ENCODE assay signal across 17 cellular contexts in the genomic region with DNA sequence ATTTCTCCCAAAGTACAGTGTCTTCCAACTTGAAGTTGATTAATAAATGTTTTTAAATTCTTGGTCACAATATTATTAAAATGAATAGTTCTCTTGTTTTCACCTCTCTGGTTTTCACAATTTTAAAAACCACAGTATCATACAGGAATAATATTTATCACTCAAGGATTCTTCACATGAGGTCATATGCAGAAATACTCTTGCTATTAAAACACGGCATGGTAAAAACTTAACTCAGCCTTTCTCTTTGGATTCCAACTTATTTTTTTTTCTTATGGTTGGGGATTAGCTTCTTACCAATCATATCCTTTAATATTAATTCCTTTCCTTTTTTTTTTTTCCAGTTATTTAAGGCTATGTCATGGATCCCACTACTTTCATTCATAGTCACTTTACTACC.
DNase-seq lines count a peak whose midpoint lies in the region; ATAC-seq and TF ChIP-seq lines count a peak whose summit lies in the region.
"Had no signal": no experiment of that assay in that cellular context is flagged by ENCODE, and none has a peak within 500 bp of the region (broad histone marks: within the 10 kb centered on the region; RNA-seq: fewer than 3 reads in every experiment).

No MANE protein-coding gene starts in this region.

- in situ Hi-C loops in IMR-90 (cut with MboI; ENCODE audit: low sequenced_read_pairs): no loop called here
- in situ Hi-C loops in mammary epithelial cell (cut with MboI; ENCODE audit: low sequenced_read_pairs in 2 of 2): no loop called here

- H3K27me3 Mint-ChIP-seq in activated naive CD8-positive, alpha-beta T cell treated with anti-CD3 and anti-CD28 coated beads for 36 hours: no peaks in the 10 kb centered on the region

- H3K27ac ChIP-seq in IMR-90 (ENCODE audit: insufficient read depth, low read length) (no peak overlapping the region; the same call in 1 of the 2 replicates), mammary epithelial cell (ENCODE audit: insufficient read depth, low read depth, low read length) (peak overlapping the region; percentile 94), mesenchymal stem cell (ENCODE audit: low read length, poor library complexity, severe bottlenecking) (no peak overlapping the region)

- peaks cover 6% of the 10 kb centered on the region for H3K79me2 ChIP-seq in mammary epithelial cell (ENCODE audit: insufficient read depth, low read length)

- H2BK120ac ChIP-seq in IMR-90 (ENCODE audit: low read depth, low read length): peak overlapping the region; percentile 98; the same call in 1 of the 2 replicates
- H2BK120ac ChIP-seq in mesenchymal stem cell (ENCODE audit: low read depth, low read length): no peak overlapping the region

- intact Hi-C loops in IMR-90 (cut with micrococcal nuclease) (loop anchor here (5.0 kb wide), 1 partner anchor 115 kb away; no protein-coding TSS in a partner anchor), mammary epithelial cell (cut with micrococcal nuclease) (loop anchor here (5.0 kb wide), 3 partner anchors 90 to 290 kb away; a partner anchor contains a TSS)

- WGBS in IMR-90 (ENCODE audit: extremely low coverage in 2 of 2, insufficient read length in 1 of 2), 2 experiments: no CpG with 5 or more reads among the region's 1 CpG
- WGBS in mammary epithelial cell (ENCODE audit: low coverage, missing lambda C conversion rate): 83% methylated on average over 1 of the region's 1 CpG
- WGBS in mesenchymal stem cell: 100% methylated on average over 1 of the region's 1 CpG

- no peak for TF ChIP-seq POLR2A in IMR-90 (IDR thresholded peaks at IDR 0.05; ENCODE audit: low read depth, low read length)

- H3K4me3 ChIP-seq in IMR-90 (ENCODE audit: insufficient read depth, low read depth, low read length): no peak overlapping the region
- no peak overlapping the region for H3K4me3 ChIP-seq in mammary epithelial cell (replicated peaks in 1 of 3; ENCODE audit: insufficient read depth in 1 of 3, low read depth in 2 of 3, low read length in 3 of 3)
- no peak overlapping the region for H3K4me3 ChIP-seq in mesenchymal stem cell (ENCODE audit: insufficient read depth in 1 of 2, low read depth in 1 of 2, low read length in 2 of 2)
- H3K4me3 ChIP-seq: GM23338, PC-9 had no signal

- no peak overlapping the region for H3K56ac ChIP-seq in IMR-90 (ENCODE audit: extremely low read depth, insufficient read depth, low read length)

- H4K91ac ChIP-seq in IMR-90 (ENCODE audit: insufficient read depth, low read depth, low read length) (no peak overlapping the region), mesenchymal stem cell (ENCODE audit: low read length) (no peak overlapping the region)

- CTCF ChIA-PET in IMR-90 (lab: Yijun Ruan, JAX) (interaction anchor here (0.6 kb wide), 1 partner anchor 67 kb away, joined by 3 read pairs; no protein-coding TSS in a partner anchor), mammary epithelial cell (lab: Charles Lee; ENCODE audit: low non-redundant PET) (no interaction called here)

- peaks cover 23% of the 10 kb centered on the region for H3K4me1 Mint-ChIP-seq in activated naive CD8-positive, alpha-beta T cell treated with anti-CD3 and anti-CD28 coated beads for 36 hours
- H3K4me1 Mint-ChIP-seq: CD4-positive, alpha-beta memory T cell; GM23338 had no signal

- H2AFZ ChIP-seq in IMR-90 (replicated peaks; ENCODE audit: low read length, poor library complexity) (no peak overlapping the region), mammary epithelial cell (ENCODE audit: low read depth, low read length) (no peak overlapping the region), mesenchymal stem cell (ENCODE audit: low read depth, low read length) (no peak overlapping the region)
- H2AFZ ChIP-seq: GM23338, PC-9 had no signal

- H2BK20ac ChIP-seq in IMR-90 (ENCODE audit: low read depth, low read length): no peak overlapping the region; the same call in 1 of the 2 replicates

- H2BK15ac ChIP-seq in IMR-90 (ENCODE audit: low read depth, low read length) (no peak overlapping the region), mesenchymal stem cell (ENCODE audit: low read depth, poor library complexity, severe bottlenecking) (no peak overlapping the region)

- H3K27me3 ChIP-seq in IMR-90 (ENCODE audit: control insufficient read depth, insufficient read depth, low read length) (no peaks in the 10 kb centered on the region), mammary epithelial cell (ENCODE audit: insufficient read depth, low read length) (no peaks in the 10 kb centered on the region), mesenchymal stem cell (ENCODE audit: control insufficient read depth in 1 of 2, insufficient read depth in 1 of 2, low read length in 2 of 2) (no peaks in the 10 kb centered on the region)

- H4K8ac ChIP-seq in IMR-90 (ENCODE audit: low read depth in 2 of 2, low read length in 2 of 2) (peak overlapping the region in 1 of 2 experiments; percentile 95; a peak in 1 of 4 replicates), mesenchymal stem cell (ENCODE audit: low read length) (no peak overlapping the region)

- H3K18ac ChIP-seq in IMR-90 (ENCODE audit: low read depth, low read length): peak overlapping the region; percentile 100; the same call in 1 of the 2 replicates
- H3K18ac ChIP-seq in mesenchymal stem cell (ENCODE audit: low read depth in 1 of 2, low read length in 2 of 2): no peak overlapping the region

- no peak for TF ChIP-seq RAD21 in IMR-90 (IDR thresholded peaks at IDR 0.05; ENCODE audit: low read length)

- peak; percentile 79 for DNase-seq in IMR-90
- DNase-seq in mammary epithelial cell: no peak
- no peak for DNase-seq in mesenchymal stem cell
- DNase-seq in HT-29 (ENCODE audit: low spot score): no peak
- DNase-seq in activated naive CD8-positive, alpha-beta T cell treated with anti-CD3 and anti-CD28 coated beads for 36 hours: no peak
- DNase-seq: CD4-positive, alpha-beta memory T cell; DMS79 treated with DMSO at 0.1 percent for 48 hours; KBM-7; NCI-H1048; NCI-H146; NCI-H2081; NCI-H510A; NCI-H82; PC-9 had no signal

- no peaks in the 10 kb centered on the region for H3K36me3 Mint-ChIP-seq in activated naive CD8-positive, alpha-beta T cell treated with anti-CD3 and anti-CD28 coated beads for 36 hours

- TF ChIP-seq CTCF in IMR-90 (conservative IDR thresholded peaks at IDR 0.05; ENCODE audit: low read depth, low read length) (no peak), mammary epithelial cell (conservative IDR thresholded peaks at IDR 0.05 in 1 of 2, IDR thresholded peaks at IDR 0.05 in 1 of 2; ENCODE audit: extremely low read depth in 1 of 2, insufficient read depth in 1 of 2, low read depth in 1 of 2, low read length in 2 of 2) (no peak)

- H3K9me3 Mint-ChIP-seq in activated naive CD8-positive, alpha-beta T cell treated with anti-CD3 and anti-CD28 coated beads for 36 hours: no peaks in the 10 kb centered on the region
- H3K9me3 Mint-ChIP-seq: CD4-positive, alpha-beta memory T cell; GM23338 had no signal

- H2BK12ac ChIP-seq in mesenchymal stem cell (ENCODE audit: low read length in 2 of 2): no peak overlapping the region

- POLR2A ChIA-PET in IMR-90 (lab: Charles Lee; ENCODE audit: unreplicated experiment): no interaction called here

- dilution Hi-C loops in IMR-90 (cut with HindIII; ENCODE audit: low sequenced_read_pairs, unreplicated experiment) (no loop called here), mammary epithelial cell (cut with HindIII; ENCODE audit: low sequenced_read_pairs) (no loop called here)

- H4K20me1 ChIP-seq in IMR-90 (ENCODE audit: insufficient read depth, low read length): no peaks in the 10 kb centered on the region
- H4K20me1 ChIP-seq in mammary epithelial cell (ENCODE audit: insufficient read depth, low read length): no peaks in the 10 kb centered on the region

- no peak overlapping the region for H3K14ac ChIP-seq in IMR-90 (replicated peaks; ENCODE audit: low read depth, low read length)
- H3K14ac ChIP-seq in mesenchymal stem cell (ENCODE audit: low read length in 2 of 2): no peak overlapping the region

- H3K23ac ChIP-seq in IMR-90 (ENCODE audit: low read depth, low read length) (no peak overlapping the region), mesenchymal stem cell (ENCODE audit: low read length in 2 of 2) (no peak overlapping the region)

- H4K5ac ChIP-seq in IMR-90 (ENCODE audit: low read depth, low read length): peak overlapping the region; percentile 35; the same call in 1 of the 2 replicates

- H3K9me3 ChIP-seq in IMR-90 (ENCODE audit: control insufficient read depth, insufficient read depth, low read length): no peaks in the 10 kb centered on the region
- no peaks in the 10 kb centered on the region for H3K9me3 ChIP-seq in mammary epithelial cell (replicated peaks; ENCODE audit: insufficient read depth, low read length)
- H3K9me3 ChIP-seq in mesenchymal stem cell (ENCODE audit: control insufficient read depth, low read length): no peaks in the 10 kb centered on the region

- H3K4me1 ChIP-seq in IMR-90 (ENCODE audit: control insufficient read depth, insufficient read depth, low read length) (peaks cover 8% of the 10 kb centered on the region), mammary epithelial cell (ENCODE audit: insufficient read depth, low read length) (peaks cover 35% of the 10 kb centered on the region), mesenchymal stem cell (ENCODE audit: control insufficient read depth, insufficient read depth, low read depth, low read length) (peaks cover 1% of the 10 kb centered on the region)

- no peak overlapping the region for H3K4me2 ChIP-seq in IMR-90 (ENCODE audit: low read depth, low read length)
- no peak overlapping the region for H3K4me2 ChIP-seq in mammary epithelial cell (ENCODE audit: insufficient read depth, low read depth, low read length)
- no peak overlapping the region for H3K4me2 ChIP-seq in mesenchymal stem cell (ENCODE audit: low read length, poor library complexity, severe bottlenecking)
- H3K4me2 ChIP-seq: GM23338 had no signal

- no peak overlapping the region for H2AK5ac ChIP-seq in IMR-90 (ENCODE audit: low read depth, low read length)
- H2AK5ac ChIP-seq in mesenchymal stem cell (ENCODE audit: low read length, severe bottlenecking): no peak overlapping the region

- no peak overlapping the region for H3K27ac Mint-ChIP-seq in activated naive CD8-positive, alpha-beta T cell treated with anti-CD3 and anti-CD28 coated beads for 36 hours
- H3K27ac Mint-ChIP-seq: CD4-positive, alpha-beta memory T cell; GM23338 had no signal

- no peak overlapping the region for H2AK9ac ChIP-seq in IMR-90 (replicated peaks; ENCODE audit: low read depth, low read length, poor library complexity)

- no peak overlapping the region for H3K4me3 Mint-ChIP-seq in activated naive CD8-positive, alpha-beta T cell treated with anti-CD3 and anti-CD28 coated beads for 36 hours
- H3K4me3 Mint-ChIP-seq: CD4-positive, alpha-beta memory T cell; GM23338 had no signal

- BruUV-seq in IMR-90 (replicated peaks; lab: Mats Ljungman, UMichigan) (no TSS peak), mammary epithelial cell (replicated peaks; lab: Mats Ljungman, UMichigan) (no TSS peak)

- ATAC-seq in IMR-90 (ENCODE audit: low read depth) (no peak), HG03039 (IDR thresholded peaks at IDR 0.05; ENCODE audit: unreplicated experiment) (no peak), GM18858 (IDR thresholded peaks at IDR 0.05; ENCODE audit: unreplicated experiment) (no peak)
- ATAC-seq: GM23338 had no signal

- peaks cover 7% of the 10 kb centered on the region; the same call in 1 of the 2 replicates for H3K9me1 ChIP-seq in IMR-90 (ENCODE audit: insufficient read depth, low read length)

- H3K36me3 ChIP-seq in IMR-90 (ENCODE audit: control insufficient read depth, insufficient read depth, low read length) (peaks cover 7% of the 10 kb centered on the region), mammary epithelial cell (ENCODE audit: insufficient read depth, low read length) (peaks cover 5% of the 10 kb centered on the region), mesenchymal stem cell (ENCODE audit: control insufficient read depth in 1 of 2, insufficient read depth in 2 of 2, low read depth in 1 of 2, low read length in 2 of 2) (peaks cover 3 to 39% of the 10 kb centered on the region in 2 experiments)

- H2BK5ac ChIP-seq in IMR-90 (ENCODE audit: low read depth, low read length, poor library complexity, severe bottlenecking): peak overlapping the region; percentile 100
- H2BK5ac ChIP-seq in mesenchymal stem cell (ENCODE audit: low read depth, low read length, poor library complexity, severe bottlenecking): no peak overlapping the region

- peaks cover 19 to 26% of the 10 kb centered on the region in 2 experiments for H3K79me1 ChIP-seq in IMR-90 (ENCODE audit: low read depth in 1 of 2, low read length in 2 of 2)
- H3K79me1 ChIP-seq in mesenchymal stem cell (replicated peaks; ENCODE audit: low read length, poor library complexity, severe bottlenecking): no peaks in the 10 kb centered on the region

- H3K9ac ChIP-seq in IMR-90 (ENCODE audit: low read depth, low read length) (no peak overlapping the region), mammary epithelial cell (ENCODE audit: insufficient read depth, low read length) (no peak overlapping the region), mesenchymal stem cell (ENCODE audit: low read length) (peak overlapping the region; percentile 89)

- H3K4ac ChIP-seq in IMR-90 (ENCODE audit: low read depth, low read length): no peak overlapping the region; the same call in 1 of the 2 replicates
- no peak overlapping the region for H3K4ac ChIP-seq in mesenchymal stem cell (ENCODE audit: low read depth in 1 of 2, low read length in 2 of 2)
